11 cellular contexts compared by ENCODE assay signal in genomic region chr2:38187416-38188127, GRCh38.
DNase-seq lines count a peak whose midpoint lies in the region; ATAC-seq and TF ChIP-seq lines count a peak whose summit lies in the region.
"Had no signal": no experiment of that assay in that cellular context is flagged by ENCODE, and none has a peak within 500 bp of the region (broad histone marks: within the 10 kb centered on the region; RNA-seq: fewer than 3 reads in every experiment).

No MANE protein-coding gene starts in this region.

- no peaks in the 10 kb centered on the region for H3K27me3 ChIP-seq in right atrium auricular region

- H3K4me1 ChIP-seq in right atrium auricular region: peaks cover 0 to 5% of the 10 kb centered on the region in 2 donors

- peak; percentile 77 for DNase-seq in GM03348 (ENCODE audit: low spot score)
- peak; percentile 77 for DNase-seq in astrocyte of the hippocampus (ENCODE audit: low read depth, low spot score)
- peak; percentile 92 for DNase-seq in right atrium auricular region (ENCODE audit: low spot score)
- DNase-seq in skeletal muscle cell (ENCODE audit: low read depth): peak; percentile 90
- DNase-seq in SHP77 treated with DMSO at 0.1 percent for 48 hours (lab: John Stamatoyannopoulos, UW): no peak
- no peak for DNase-seq in stimulated activated naive CD4-positive, alpha-beta T cell treated with Interleukin-2 at 50 U/mL for 16 hours (lab: John Stamatoyannopoulos, UW)
- DNase-seq in activated CD4-positive, alpha-beta T cell treated with anti-CD3 and anti-CD28 coated beads for 1 hour: no peak
- DNase-seq: Calu3, cortex of kidney had no signal

- H3K36me3 ChIP-seq in right atrium auricular region: no peaks in the 10 kb centered on the region

- H3K9me3 ChIP-seq in right atrium auricular region: no peaks in the 10 kb centered on the region

- ATAC-seq in HG03442 (IDR thresholded peaks at IDR 0.05; ENCODE audit: unreplicated experiment): no peak
- ATAC-seq: Panc1 had no signal

- H3K4me3 ChIP-seq in right atrium auricular region (no peak overlapping the region), skeletal muscle cell (ENCODE audit: low read depth, low read length) (no peak overlapping the region)

- peak overlapping the region; percentile 66 to 73 for H3K27ac ChIP-seq in right atrium auricular region

- no peak for TF ChIP-seq CTCF in right atrium auricular region (IDR thresholded peaks at IDR 0.05)

Comparison
In these comparisons a context has a peak if more than half of its experiments do, and no peak if none do; other contexts are left out.
1. DNase-seq: peak in GM03348 (single experiment), astrocyte of the hippocampus (single experiment), right atrium auricular region (single experiment) and skeletal muscle cell (single experiment); none in SHP77 treated with DMSO at 0.1 percent for 48 hours (single experiment), stimulated activated naive CD4-positive, alpha-beta T cell treated with Interleukin-2 at 50 U/mL for 16 hours (single experiment) and activated CD4-positive, alpha-beta T cell treated with anti-CD3 and anti-CD28 coated beads for 1 hour (single experiment).